ENCODE assay signal across 8 cellular contexts in genomic region chr10:73850863-73851461, GRCh38. TPM values are rescaled to one million over a fixed set of nuclear protein-coding genes. Genes with fewer than 3 reads are reported as not detected.
DNase-seq lines count a peak whose midpoint lies in the region; ATAC-seq and TF ChIP-seq lines count a peak whose summit lies in the region.

No MANE protein-coding gene starts in this region.

- H3K4me1 ChIP-seq in thoracic aorta (ENCODE audit: control insufficient read depth in 1 of 2, low read depth in 2 of 2): peaks cover 22 to 69% of the 10 kb centered on the region in 2 donors

- peak overlapping the region; percentile 95 to 96 for H3K27ac ChIP-seq in thoracic aorta

- H3K36me3 Mint-ChIP-seq in HFFc6 (ENCODE audit: low read depth) (peaks cover 21% of the 10 kb centered on the region; the same call in 1 of the 2 replicates), chondrocyte (ENCODE audit: low read depth) (peaks cover 27% of the 10 kb centered on the region), memory B cell (peaks cover 45% of the 10 kb centered on the region)

- H3K4me1 Mint-ChIP-seq in HFFc6 (ENCODE audit: low read depth): peaks cover 29% of the 10 kb centered on the region
- H3K4me1 Mint-ChIP-seq in chondrocyte (ENCODE audit: low read depth): peaks cover 22% of the 10 kb centered on the region
- peaks cover 15% of the 10 kb centered on the region for H3K4me1 Mint-ChIP-seq in memory B cell

- H3K36me3 ChIP-seq in thoracic aorta: peaks cover 45% of the 10 kb centered on the region

- TF ChIP-seq CTCF in HFFc6 (IDR thresholded peaks at IDR 0.05) (no peak), chondrocyte (IDR thresholded peaks at IDR 0.05) (peak; percentile 36), thoracic aorta (IDR thresholded peaks at IDR 0.05) (no peak)

- H3K27me3 Mint-ChIP-seq in HFFc6 (ENCODE audit: insufficient read depth): peaks cover 1% of the 10 kb centered on the region; the same call in 1 of the 2 replicates
- H3K27me3 Mint-ChIP-seq in chondrocyte (ENCODE audit: low read depth): no peaks in the 10 kb centered on the region
- H3K27me3 Mint-ChIP-seq in memory B cell: no peaks in the 10 kb centered on the region

- H3K27ac Mint-ChIP-seq in HFFc6: peak overlapping the region; percentile 81
- H3K27ac Mint-ChIP-seq in chondrocyte (ENCODE audit: unreplicated experiment): peak overlapping the region; percentile 86
- H3K27ac Mint-ChIP-seq in memory B cell: peak overlapping the region; percentile 78

- H3K9me3 ChIP-seq in thoracic aorta: no peaks in the 10 kb centered on the region

- DNase-seq in HFFc6 (peak; percentile 68), chondrocyte (ENCODE audit: low spot score) (peak; percentile 73), memory B cell (ENCODE audit: low spot score in 2 of 2) (no peak), thoracic aorta (ENCODE audit: low spot score) (peak; percentile 66), SHP77 treated with DMSO at 0.1 percent for 48 hours (lab: John Stamatoyannopoulos, UW) (no peak), D341Med (ENCODE audit: low spot score) (no peak)

- no peaks in the 10 kb centered on the region for H3K9me3 Mint-ChIP-seq in HFFc6
- H3K9me3 Mint-ChIP-seq in chondrocyte (ENCODE audit: low read depth): no peaks in the 10 kb centered on the region
- H3K9me3 Mint-ChIP-seq in memory B cell: no peaks in the 10 kb centered on the region

- ATAC-seq in memory B cell (ENCODE audit: low read depth) (no peak), thoracic aorta (ENCODE audit: insufficient number of reproducible peaks, low FRiP score, low read depth) (peak; percentile 65), HG03469 (IDR thresholded peaks at IDR 0.05; ENCODE audit: unreplicated experiment) (no peak), GM18858 (IDR thresholded peaks at IDR 0.05; ENCODE audit: unreplicated experiment) (no peak)

- H3K4me3 Mint-ChIP-seq in HFFc6 (peak overlapping the region; percentile 42), chondrocyte (ENCODE audit: unreplicated experiment) (no peak overlapping the region), memory B cell (no peak overlapping the region)

- no peaks in the 10 kb centered on the region for H3K27me3 ChIP-seq in thoracic aorta (replicated peaks; ENCODE audit: insufficient read depth)

- H3K4me3 ChIP-seq in thoracic aorta: peak overlapping the region; percentile 3

RNA-seq across cellular contexts. Expression of gene CAMK2G, which starts 23.4 kb away (rescaled TPM):
- 10 to 100 TPM; 24.6 to 33.1 (median 28.1) TPM for total RNA-seq in HFFc6 (2021; fragmentation: NEBNext Ultra II Directional; extraction: Animal tissue kit (Norgen Biotek cat#: 25700))
- total RNA-seq in chondrocyte (30.5 to 31.7 TPM (median 30.5 TPM) in 3 replicates), thoracic aorta (100 to 1,000 TPM in 1 of 2 donors, 10 to 100 TPM in 1; 78.8 to 149 TPM)

RNA-seq across cellular contexts. Expression of gene NDST2, which starts 39.6 kb away (rescaled TPM):
- 10 to 100 TPM; 18.9 to 21.5 (median 20.3) TPM for total RNA-seq in HFFc6 (2021; fragmentation: NEBNext Ultra II Directional; extraction: Animal tissue kit (Norgen Biotek cat#: 25700))
- total RNA-seq in chondrocyte (24.4 to 29.0 TPM (median 27.3 TPM) in 3 replicates), thoracic aorta (10 to 100 TPM; 55.0 to 78.2 TPM)

RNA-seq across cellular contexts. Expression of gene PLAU, which starts 60.0 kb away (rescaled TPM):
- 10 to 100 TPM; 14.0 to 25.5 (median 24.0) TPM for total RNA-seq in HFFc6 (2021; fragmentation: NEBNext Ultra II Directional; extraction: Animal tissue kit (Norgen Biotek cat#: 25700))
- 54.2 to 84.9 TPM (median 54.8 TPM) in 3 replicates for total RNA-seq in chondrocyte
- total RNA-seq in thoracic aorta: 100 to 1,000 TPM in 1 of 2 donors, 1 to 10 TPM in 1; 8.1 to 100 TPM

Comparison
In these comparisons a context has a peak if more than half of its experiments do, and no peak if none do; other contexts are left out.
1. DNase-seq: peak in HFFc6 (single experiment), chondrocyte (single experiment) and thoracic aorta (single experiment); none in memory B cell (0 of 2), SHP77 treated with DMSO at 0.1 percent for 48 hours (single experiment) and D341Med (single experiment).
2. Peak in every context shown above with its lines, with median percentiles within 50 percentile points of each other: H3K27ac Mint-ChIP-seq.